8 cellular contexts compared by ENCODE assay signal in the genomic region with DNA sequence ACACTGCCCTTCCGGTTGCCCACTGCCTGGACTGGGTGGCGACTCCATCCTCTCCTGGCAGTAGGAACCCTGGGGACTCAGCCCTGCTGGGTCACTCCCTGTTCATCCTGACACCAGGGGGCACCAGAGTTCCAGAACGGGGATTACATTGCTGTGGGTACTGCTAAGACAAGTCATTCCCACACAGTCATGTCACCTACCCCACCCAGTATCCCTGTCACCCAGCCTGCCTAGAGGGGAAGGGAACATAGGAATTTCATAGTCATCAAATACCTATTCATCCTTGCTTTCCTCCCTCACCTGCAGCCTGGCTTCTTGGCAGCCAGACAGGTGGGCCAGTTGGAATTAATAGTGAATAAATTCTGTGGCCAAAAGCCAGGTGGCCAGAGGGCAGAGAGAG. TPM values are rescaled to one million over a fixed set of nuclear protein-coding genes. Genes with fewer than 3 reads are reported as not detected.
DNase-seq lines count a peak whose midpoint lies in the region; ATAC-seq and TF ChIP-seq lines count a peak whose summit lies in the region.

No MANE protein-coding gene starts in this region.

- H3K36me3 ChIP-seq in ovary (no peaks in the 10 kb centered on the region), tibial nerve (peaks cover 4 to 98% (median 16%) of the 10 kb centered on the region in 3 donors)

- H3K4me3 ChIP-seq in foreskin fibroblast (ENCODE audit: low read depth in 1 of 2, low read length in 2 of 2) (no peak overlapping the region), ovary (no peak overlapping the region), tibial nerve (no peak overlapping the region)

- intact Hi-C loops in ovary (cut with DNase I) = loop anchor here in 1 of 4 donors (1.0 kb wide), 1 partner anchor 25 kb away; no protein-coding TSS in a partner anchor

- DNase-seq in DMS153 (lab: John Stamatoyannopoulos, UW) (peak; percentile 74), RPMI8226 (peak; percentile 86), foreskin fibroblast (peak; percentile 79 to 93), ovary (peak; percentile 66 to 86 (median 79)), tibial nerve (ENCODE audit: low spot score in 2 of 2) (peak; percentile 79 to 93)

- H3K36me3 Mint-ChIP-seq in activated T-helper 17 cell treated with anti-CD3 and anti-CD28 coated beads, Interleukin-2, amount 50 U/mL, for 72 hours (ENCODE audit: low read depth) = peaks cover 85% of the 10 kb centered on the region

- WGBS in ovary, 3 donors = 26 to 35% (median 34%) methylated on average over 3 of the region's 3 CpGs
- WGBS in tibial nerve, 2 donors = 11 to 12% methylated on average over 3 of the region's 3 CpGs

- no peak overlapping the region for H3K27ac Mint-ChIP-seq in activated T-helper 17 cell treated with anti-CD3 and anti-CD28 coated beads, Interleukin-2, amount 50 U/mL, for 72 hours

- no peaks in the 10 kb centered on the region for H3K27me3 Mint-ChIP-seq in activated T-helper 17 cell treated with anti-CD3 and anti-CD28 coated beads, Interleukin-2, amount 50 U/mL, for 72 hours

- TF ChIP-seq POLR2A in ovary (IDR thresholded peaks at IDR 0.05) = no peak
- TF ChIP-seq POLR2A in tibial nerve (IDR thresholded peaks at IDR 0.05) = no peak

- no peaks in the 10 kb centered on the region for H3K9me3 Mint-ChIP-seq in activated T-helper 17 cell treated with anti-CD3 and anti-CD28 coated beads, Interleukin-2, amount 50 U/mL, for 72 hours

- TF ChIP-seq EP300 in Ishikawa (IDR thresholded peaks at IDR 0.05; ENCODE audit: borderline replicate concordance) (peak; percentile 55; the same call in 1 of the 2 replicates), ovary (IDR thresholded peaks at IDR 0.05) (no peak), tibial nerve (IDR thresholded peaks at IDR 0.05) (no peak)

- H3K4me3 Mint-ChIP-seq in activated T-helper 17 cell treated with anti-CD3 and anti-CD28 coated beads, Interleukin-2, amount 50 U/mL, for 72 hours = no peak overlapping the region

- peaks cover 5% of the 10 kb centered on the region for H3K4me1 Mint-ChIP-seq in activated T-helper 17 cell treated with anti-CD3 and anti-CD28 coated beads, Interleukin-2, amount 50 U/mL, for 72 hours

- H3K9me3 ChIP-seq in ovary (no peaks in the 10 kb centered on the region), tibial nerve (no peaks in the 10 kb centered on the region)

- H3K27me3 ChIP-seq in ovary (no peaks in the 10 kb centered on the region), tibial nerve (no peaks in the 10 kb centered on the region)

- H3K27ac ChIP-seq in ovary = no peak overlapping the region
- peak overlapping the region in 3 of 4 donors; percentile 19 to 72 (median 46) for H3K27ac ChIP-seq in tibial nerve

- peak; percentile 73 for ATAC-seq in activated T-helper 17 cell treated with anti-CD3 and anti-CD28 coated beads, Interleukin-2, amount 50 U/mL, for 72 hours (replicated peaks)
- ATAC-seq in HG03432 (IDR thresholded peaks at IDR 0.05; ENCODE audit: unreplicated experiment) = no peak

- TF ChIP-seq CTCF in foreskin fibroblast (IDR thresholded peaks at IDR 0.05; ENCODE audit: low read depth, low read length) = peak; percentile 90
- TF ChIP-seq CTCF in ovary (IDR thresholded peaks at IDR 0.05) = peak in 2 of 3 donors; percentile 62 to 68
- peak; percentile 64 to 84 (median 78) for TF ChIP-seq CTCF in tibial nerve (IDR thresholded peaks at IDR 0.05)

- peak; percentile 85 for TF ChIP-seq RAD21 in Ishikawa (IDR thresholded peaks at IDR 0.05; ENCODE audit: low read depth)

- no peaks in the 10 kb centered on the region for H3K4me1 ChIP-seq in ovary (ENCODE audit: insufficient read depth)
- peaks cover 0 to 27% (median 15%) of the 10 kb centered on the region in 4 donors for H3K4me1 ChIP-seq in tibial nerve

TF ChIP-seq in Ishikawa, 13 proteins besides CTCF, POLR2A, EP300 and RAD21:
- peak; percentile 65; the same call in 1 of the 2 replicates for TF ChIP-seq TEAD4 (IDR thresholded peaks at IDR 0.05)
- no peak for TF ChIP-seq CREB1 (IDR thresholded peaks at IDR 0.05; ENCODE audit: low read depth)
- TF ChIP-seq TAF1 (IDR thresholded peaks at IDR 0.05; ENCODE audit: low read depth) = no peak
- TF ChIP-seq EGR1 (IDR thresholded peaks at IDR 0.05) = no peak
- no peak for TF ChIP-seq CEBPB (IDR thresholded peaks at IDR 0.05)
- no peak for TF ChIP-seq REST (IDR thresholded peaks at IDR 0.05; ENCODE audit: low read depth)
- TF ChIP-seq MAX (IDR thresholded peaks at IDR 0.05) = no peak; the same call in 1 of the 2 replicates
- no peak; the same call in 1 of the 2 replicates for TF ChIP-seq YY1 (IDR thresholded peaks at IDR 0.05; ENCODE audit: low read depth)
- TF ChIP-seq FOXM1 (IDR thresholded peaks at IDR 0.05; ENCODE audit: borderline replicate concordance, low read depth) = no peak
- TF ChIP-seq, protein P1, sequence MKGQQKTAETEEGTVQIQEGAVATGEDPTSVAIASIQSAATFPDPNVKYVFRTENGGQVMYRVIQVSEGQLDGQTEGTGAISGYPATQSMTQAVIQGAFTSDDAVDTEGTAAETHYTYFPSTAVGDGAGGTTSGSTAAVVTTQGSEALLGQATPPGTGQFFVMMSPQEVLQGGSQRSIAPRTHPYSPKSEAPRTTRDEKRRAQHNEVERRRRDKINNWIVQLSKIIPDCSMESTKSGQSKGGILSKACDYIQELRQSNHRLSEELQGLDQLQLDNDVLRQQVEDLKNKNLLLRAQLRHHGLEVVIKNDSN (IDR thresholded peaks at IDR 0.05) = no peak
- TF ChIP-seq NFIC (IDR thresholded peaks at IDR 0.05) = peak; percentile 85
- TF ChIP-seq ZBTB7A (IDR thresholded peaks at IDR 0.05; ENCODE audit: low read depth) = no peak
- peak; percentile 78; the same call in 1 of the 2 replicates for TF ChIP-seq TCF12 (IDR thresholded peaks at IDR 0.05; ENCODE audit: low read depth)
TF ChIP-seq in Ishikawa: peak in this region for 3.

RNA-seq across cellular contexts. Expression of gene SFN, which starts 9.8 kb away (rescaled TPM):
- total RNA-seq in activated T-helper 17 cell treated with anti-CD3 and anti-CD28 coated beads, Interleukin-2, amount 50 U/mL, for 72 hours = 1 to 10 TPM; 4.3 to 4.7 TPM
- under 1 TPM in 5 of 7 donors, not detected in 2; 0.35 to 0.80 (median 0.37) TPM for total RNA-seq in ovary
- under 1 TPM in 1 of 2 donors, not detected in 1; 0.17 TPM for polyA plus RNA-seq in ovary
- not detected for total RNA-seq in tibial nerve

RNA-seq across cellular contexts. Expression of gene ZDHHC18, which starts 26.7 kb away (rescaled TPM):
- 10 to 100 TPM; 84.3 to 86.1 TPM for total RNA-seq in activated T-helper 17 cell treated with anti-CD3 and anti-CD28 coated beads, Interleukin-2, amount 50 U/mL, for 72 hours
- 10 to 100 TPM; 10.7 to 15.8 (median 12.3) TPM for total RNA-seq in ovary
- polyA plus RNA-seq in ovary = 10 to 100 TPM in 1 of 2 donors, 1 to 10 TPM in 1; 9.5 to 12.9 TPM
- 10 to 100 TPM in 2 of 4 donors, 1 to 10 TPM in 2; 9.2 to 13.5 (median 10.0) TPM for total RNA-seq in tibial nerve

RNA-seq across cellular contexts. Expression of gene GPN2, which starts 36.9 kb away (rescaled TPM):
- total RNA-seq in activated T-helper 17 cell treated with anti-CD3 and anti-CD28 coated beads, Interleukin-2, amount 50 U/mL, for 72 hours = 10 to 100 TPM; 44.8 to 61.4 TPM
- 10 to 100 TPM in 5 of 7 donors, 1 to 10 TPM in 2; 6.9 to 27.8 (median 20.4) TPM for total RNA-seq in ovary
- 10 to 100 TPM; 14.6 to 20.9 TPM for polyA plus RNA-seq in ovary
- total RNA-seq in tibial nerve = 10 to 100 TPM in 3 of 4 donors, 1 to 10 TPM in 1; 7.9 to 14.7 (median 13.8) TPM

RNA-seq across cellular contexts. Expression of gene GPATCH3, which starts 47.1 kb away (rescaled TPM):
- 10 to 100 TPM in 1 of 2 donors, 1 to 10 TPM in 1; 9.4 to 13.4 TPM for total RNA-seq in activated T-helper 17 cell treated with anti-CD3 and anti-CD28 coated beads, Interleukin-2, amount 50 U/mL, for 72 hours
- total RNA-seq in ovary (10 to 100 TPM in 5 of 7 donors, 1 to 10 TPM in 2; 3.1 to 16.4 (median 11.3) TPM), tibial nerve (10 to 100 TPM in 3 of 4 donors, 1 to 10 TPM in 1; 7.8 to 26.1 (median 12.5) TPM)
- polyA plus RNA-seq in ovary = 1 to 10 TPM; 7.6 to 9.6 TPM

Comparison
In these comparisons a context has a peak if more than half of its experiments do, and no peak if none do; other contexts are left out.
1. H3K27ac ChIP-seq: peak in tibial nerve (3 of 4); none in ovary (0 of 2).
2. RNA of gene ZDHHC18, which starts 26.7 kb away (total RNA-seq): 84.3 to 86.1 TPM in activated T-helper 17 cell treated with anti-CD3 and anti-CD28 coated beads, Interleukin-2, amount 50 U/mL, for 72 hours; 10.7 to 15.8 TPM in ovary and 9.2 to 13.5 TPM in tibial nerve; every median in the first group is over 4 times any median in the second.
3. Peak in every context shown above with its lines, with median percentiles within 50 percentile points of each other: DNase-seq and CTCF ChIP-seq.